ENCODE assay signal across 16 cellular contexts in the genomic region with DNA sequence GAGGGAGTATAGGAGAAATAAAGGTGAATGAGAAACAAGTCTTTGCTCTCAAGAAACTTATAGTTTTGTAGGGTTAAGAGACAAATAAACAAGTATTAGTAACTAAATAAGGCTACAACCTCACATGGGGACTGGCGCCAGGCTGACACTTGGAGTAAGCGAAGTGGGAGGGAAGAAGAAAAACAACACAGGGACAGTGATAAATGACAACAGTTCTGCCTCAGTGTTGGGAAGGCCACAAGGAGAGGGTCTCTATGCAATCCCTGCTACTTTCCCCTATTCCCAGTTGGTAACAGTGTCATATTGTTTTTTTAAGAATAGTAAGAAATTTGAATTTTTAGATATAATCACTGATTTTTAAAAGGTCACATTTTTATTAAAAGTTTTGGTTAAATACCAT. TPM values are rescaled to one million over a fixed set of nuclear protein-coding genes. Genes with fewer than 3 reads are reported as not detected.
DNase-seq lines count a peak whose midpoint lies in the region; TF ChIP-seq lines count a peak whose summit lies in the region.
"Had no signal": no experiment of that assay in that cellular context is flagged by ENCODE, and none has a peak within 500 bp of the region (broad histone marks: within the 10 kb centered on the region; RNA-seq: fewer than 3 reads in every experiment).

No MANE protein-coding gene starts in this region.

- H3K9me3 ChIP-seq in Loucy (ENCODE audit: insufficient read depth, low read depth, low read length) = no peaks in the 10 kb centered on the region
- no peaks in the 10 kb centered on the region for H3K9me3 ChIP-seq in effector memory CD4-positive, alpha-beta T cell (ENCODE audit: control insufficient read depth, low read length)
- H3K9me3 ChIP-seq: Caco-2 had no signal

- no peak overlapping the region for H3K9ac ChIP-seq in Loucy (ENCODE audit: low read depth, low read length, poor library complexity, severe bottlenecking)

- peaks cover 13% of the 10 kb centered on the region for H3K36me3 Mint-ChIP-seq in dendritic cell treated with granulocyte-macrophage colony-stimulating factor and Interleukin-4, amounts not matched to agents 40 ng/mL and 50 ng/mL, for 4 days (ENCODE audit: low read depth)
- H3K36me3 Mint-ChIP-seq in nephron progenitor cell (ENCODE audit: low read depth) (peaks cover 4% of the 10 kb centered on the region), CD14-positive monocyte (no peaks in the 10 kb centered on the region)
- H3K36me3 Mint-ChIP-seq: CD4-positive, CD25-positive, alpha-beta regulatory T cell had no signal

- H3K27ac Mint-ChIP-seq in dendritic cell treated with granulocyte-macrophage colony-stimulating factor and Interleukin-4, amounts not matched to agents 40 ng/mL and 50 ng/mL, for 4 days = peak overlapping the region; percentile 3
- H3K27ac Mint-ChIP-seq in nephron progenitor cell = no peak overlapping the region
- no peak overlapping the region for H3K27ac Mint-ChIP-seq in CD14-positive monocyte
- H3K27ac Mint-ChIP-seq: CD4-positive, CD25-positive, alpha-beta regulatory T cell; CD8-positive, alpha-beta T cell; GM23338; HFFc6 had no signal

- DNase-seq in HEK293T (ENCODE audit: extremely low spot score) = no peak
- DNase-seq in nephron progenitor cell = no peak
- DNase-seq in effector memory CD4-positive, alpha-beta T cell = no peak
- no peak for DNase-seq in glomerular visceral epithelial cell (ENCODE audit: extremely low spot score)
- no peak for DNase-seq in CD14-positive monocyte (ENCODE audit: low spot score)
- DNase-seq: C1 segment of cervical spinal cord; Caco-2; CD4-positive, CD25-positive, alpha-beta regulatory T cell; CD8-positive, alpha-beta T cell; DMS153; DND-41; H9; HFFc6 had no signal

- CTCF ChIA-PET in HEK293T (lab: Yijun Ruan, JAX) = no interaction called here

- H3K27ac ChIP-seq in effector memory CD4-positive, alpha-beta T cell (ENCODE audit: insufficient read depth, low read length, poor library complexity, severe bottlenecking) = no peak overlapping the region

- H3K9me2 ChIP-seq in Loucy (replicated peaks; ENCODE audit: low read depth, low read length) = no peaks in the 10 kb centered on the region

- H3F3A ChIP-seq in Loucy (ENCODE audit: low read depth) = no peaks in the 10 kb centered on the region

- H3K4me1 Mint-ChIP-seq in dendritic cell treated with granulocyte-macrophage colony-stimulating factor and Interleukin-4, amounts not matched to agents 40 ng/mL and 50 ng/mL, for 4 days (ENCODE audit: low read depth) = peaks cover 23% of the 10 kb centered on the region
- H3K4me1 Mint-ChIP-seq in nephron progenitor cell (peaks cover 51% of the 10 kb centered on the region), CD14-positive monocyte (peaks cover 17% of the 10 kb centered on the region)

- no peak overlapping the region for H2AFZ ChIP-seq in Loucy (ENCODE audit: low read length)
- H2AFZ ChIP-seq: GM23338 had no signal

- no peak overlapping the region for H3K4me3 ChIP-seq in Loucy (ENCODE audit: low read length, poor library complexity, severe bottlenecking)
- H3K4me3 ChIP-seq in effector memory CD4-positive, alpha-beta T cell (ENCODE audit: insufficient read depth, low read depth, low read length, poor library complexity, severe bottlenecking) = no peak overlapping the region
- H3K4me3 ChIP-seq: GM23338 had no signal

- H3K4me1 ChIP-seq in Loucy (ENCODE audit: insufficient read depth, low read length, poor library complexity, severe bottlenecking) = peaks cover 19% of the 10 kb centered on the region
- H3K4me1 ChIP-seq in effector memory CD4-positive, alpha-beta T cell (ENCODE audit: control insufficient read depth, insufficient read depth, low read length, poor library complexity, severe bottlenecking) = peaks cover 10% of the 10 kb centered on the region

- H4K20me1 ChIP-seq in Loucy (ENCODE audit: insufficient read depth, low read length, poor library complexity, severe bottlenecking) = no peaks in the 10 kb centered on the region

- intact Hi-C loops in dendritic cell treated with granulocyte-macrophage colony-stimulating factor and Interleukin-4, amounts not matched to agents 40 ng/mL and 50 ng/mL, for 4 days (cut with micrococcal nuclease) = no loop called here
- intact Hi-C loops in CD14-positive monocyte (cut with micrococcal nuclease) = loop anchor here in 1 of 2 donors (10.0 kb wide), 2 partner anchors 113 to 443 kb away; no protein-coding TSS in a partner anchor

- H3K4me2 ChIP-seq in Loucy (ENCODE audit: low read depth, low read length, poor library complexity, severe bottlenecking) = peak overlapping the region; percentile 79
- H3K4me2 ChIP-seq: GM23338 had no signal

- POLR2A ChIA-PET in HEK293T (lab: Yijun Ruan, JAX) = no interaction called here

- no peaks in the 10 kb centered on the region for H3K27me3 ChIP-seq in Loucy (ENCODE audit: insufficient read depth, low read length, poor library complexity, severe bottlenecking)
- no peaks in the 10 kb centered on the region for H3K27me3 ChIP-seq in effector memory CD4-positive, alpha-beta T cell (replicated peaks; ENCODE audit: control insufficient read depth, insufficient read depth, low read length, poor library complexity, severe bottlenecking)

- peaks cover 23% of the 10 kb centered on the region for H3K79me2 ChIP-seq in Loucy (ENCODE audit: insufficient read depth, low read length)

- no peaks in the 10 kb centered on the region for H3K36me3 ChIP-seq in Loucy (ENCODE audit: insufficient read depth, low read length)
- H3K36me3 ChIP-seq in effector memory CD4-positive, alpha-beta T cell (ENCODE audit: control insufficient read depth, insufficient read depth, low read length) = no peaks in the 10 kb centered on the region

- no peak overlapping the region for H3K4me3 Mint-ChIP-seq in dendritic cell treated with granulocyte-macrophage colony-stimulating factor and Interleukin-4, amounts not matched to agents 40 ng/mL and 50 ng/mL, for 4 days
- H3K4me3 Mint-ChIP-seq in nephron progenitor cell = peak overlapping the region; percentile 36
- H3K4me3 Mint-ChIP-seq in CD14-positive monocyte = no peak overlapping the region
- H3K4me3 Mint-ChIP-seq: CD8-positive, alpha-beta T cell; GM23338; H9; HFFc6 had no signal

- TF ChIP-seq CTCF in Loucy (conservative IDR thresholded peaks at IDR 0.05; ENCODE audit: low read length) (no peak), nephron progenitor cell (IDR thresholded peaks at IDR 0.05) (no peak), CD14-positive monocyte (IDR thresholded peaks at IDR 0.05) (no peak)

- H3K9me3 Mint-ChIP-seq in dendritic cell treated with granulocyte-macrophage colony-stimulating factor and Interleukin-4, amounts not matched to agents 40 ng/mL and 50 ng/mL, for 4 days = no peaks in the 10 kb centered on the region
- H3K9me3 Mint-ChIP-seq in nephron progenitor cell = peaks cover 3% of the 10 kb centered on the region
- no peaks in the 10 kb centered on the region for H3K9me3 Mint-ChIP-seq in CD14-positive monocyte
- H3K9me3 Mint-ChIP-seq: CD4-positive, CD25-positive, alpha-beta regulatory T cell; CD8-positive, alpha-beta T cell; GM23338; H9; HFFc6 had no signal

- no peaks in the 10 kb centered on the region for H3K27me3 Mint-ChIP-seq in dendritic cell treated with granulocyte-macrophage colony-stimulating factor and Interleukin-4, amounts not matched to agents 40 ng/mL and 50 ng/mL, for 4 days
- H3K27me3 Mint-ChIP-seq in nephron progenitor cell (ENCODE audit: low read depth, poor library complexity) (peaks cover 5% of the 10 kb centered on the region), CD14-positive monocyte (ENCODE audit: low read depth in 3 of 3) (peaks cover 0 to 3% (median 0%) of the 10 kb centered on the region in 3 donors)
- H3K27me3 Mint-ChIP-seq: CD4-positive, CD25-positive, alpha-beta regulatory T cell had no signal

TF ChIP-seq in HEK293T, 16 proteins besides CTCF, POLR2A, EP300 and RAD21:
- no peak for TF ChIP-seq ZNF384 (IDR thresholded peaks at IDR 0.05)
- TF ChIP-seq, protein P1, sequence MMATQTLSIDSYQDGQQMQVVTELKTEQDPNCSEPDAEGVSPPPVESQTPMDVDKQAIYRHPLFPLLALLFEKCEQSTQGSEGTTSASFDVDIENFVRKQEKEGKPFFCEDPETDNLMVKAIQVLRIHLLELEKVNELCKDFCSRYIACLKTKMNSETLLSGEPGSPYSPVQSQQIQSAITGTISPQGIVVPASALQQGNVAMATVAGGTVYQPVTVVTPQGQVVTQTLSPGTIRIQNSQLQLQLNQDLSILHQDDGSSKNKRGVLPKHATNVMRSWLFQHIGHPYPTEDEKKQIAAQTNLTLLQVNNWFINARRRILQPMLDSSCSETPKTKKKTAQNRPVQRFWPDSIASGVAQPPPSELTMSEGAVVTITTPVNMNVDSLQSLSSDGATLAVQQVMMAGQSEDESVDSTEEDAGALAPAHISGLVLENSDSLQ (IDR thresholded peaks at IDR 0.05) = peak; percentile 52

RNA-seq across cellular contexts. Expression of a gene that starts 4.0 kb away (rescaled TPM):
- 1 to 10 TPM; 1.2 to 1.8 TPM for polyA plus RNA-seq in CD14-positive monocyte

RNA-seq across cellular contexts. Expression of a gene that starts 4.3 kb away (rescaled TPM):
- polyA plus RNA-seq in CD14-positive monocyte = under 1 TPM; 0.08 to 0.31 TPM
